1 cellular context compared by ENCODE assay signal in the genomic region with DNA sequence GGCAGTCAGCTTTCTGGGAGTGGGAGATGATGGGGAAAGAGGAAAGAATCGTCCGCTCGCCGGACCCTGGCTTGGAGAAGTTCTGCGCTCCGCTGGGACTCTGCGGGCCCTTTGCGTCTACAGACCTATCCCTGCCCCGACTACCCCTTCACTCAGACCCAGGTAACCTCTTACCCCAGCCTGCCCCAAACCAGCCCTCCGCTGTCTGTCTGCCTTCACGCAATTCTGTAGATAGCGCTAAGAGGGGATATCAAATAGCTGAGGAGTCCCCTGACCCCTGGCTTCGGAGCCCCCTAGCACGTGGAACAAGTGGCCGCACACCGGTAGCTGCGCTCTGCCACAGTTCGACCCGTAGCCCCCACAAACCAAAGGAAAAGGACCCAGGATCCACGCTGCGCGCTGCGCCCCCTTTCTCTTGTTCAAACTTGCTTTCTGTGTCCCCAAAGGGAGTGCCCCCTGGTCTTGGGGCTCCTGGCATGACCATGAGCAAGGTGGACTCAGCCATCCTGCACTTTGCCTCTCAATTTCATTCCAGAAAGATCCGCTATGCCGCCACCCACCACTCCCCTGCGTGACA.
TF ChIP-seq lines count a peak whose summit lies in the region.

No MANE protein-coding gene starts in this region.

TF ChIP-seq in HepG2, 621 proteins besides CTCF, POLR2A, EP300 and RAD21 (continued from another document):
- TF ChIP-seq THAP9 (CRISPR knock-in tag; IDR thresholded peaks at IDR 0.05; ENCODE audit: borderline replicate concordance) = no peak
- TF ChIP-seq ZNF891 (CRISPR knock-in tag; IDR thresholded peaks at IDR 0.05) = 0 out of 2 replicates have a peak, but pooled peaks have one; percentile 24
- TF ChIP-seq, protein P1, sequence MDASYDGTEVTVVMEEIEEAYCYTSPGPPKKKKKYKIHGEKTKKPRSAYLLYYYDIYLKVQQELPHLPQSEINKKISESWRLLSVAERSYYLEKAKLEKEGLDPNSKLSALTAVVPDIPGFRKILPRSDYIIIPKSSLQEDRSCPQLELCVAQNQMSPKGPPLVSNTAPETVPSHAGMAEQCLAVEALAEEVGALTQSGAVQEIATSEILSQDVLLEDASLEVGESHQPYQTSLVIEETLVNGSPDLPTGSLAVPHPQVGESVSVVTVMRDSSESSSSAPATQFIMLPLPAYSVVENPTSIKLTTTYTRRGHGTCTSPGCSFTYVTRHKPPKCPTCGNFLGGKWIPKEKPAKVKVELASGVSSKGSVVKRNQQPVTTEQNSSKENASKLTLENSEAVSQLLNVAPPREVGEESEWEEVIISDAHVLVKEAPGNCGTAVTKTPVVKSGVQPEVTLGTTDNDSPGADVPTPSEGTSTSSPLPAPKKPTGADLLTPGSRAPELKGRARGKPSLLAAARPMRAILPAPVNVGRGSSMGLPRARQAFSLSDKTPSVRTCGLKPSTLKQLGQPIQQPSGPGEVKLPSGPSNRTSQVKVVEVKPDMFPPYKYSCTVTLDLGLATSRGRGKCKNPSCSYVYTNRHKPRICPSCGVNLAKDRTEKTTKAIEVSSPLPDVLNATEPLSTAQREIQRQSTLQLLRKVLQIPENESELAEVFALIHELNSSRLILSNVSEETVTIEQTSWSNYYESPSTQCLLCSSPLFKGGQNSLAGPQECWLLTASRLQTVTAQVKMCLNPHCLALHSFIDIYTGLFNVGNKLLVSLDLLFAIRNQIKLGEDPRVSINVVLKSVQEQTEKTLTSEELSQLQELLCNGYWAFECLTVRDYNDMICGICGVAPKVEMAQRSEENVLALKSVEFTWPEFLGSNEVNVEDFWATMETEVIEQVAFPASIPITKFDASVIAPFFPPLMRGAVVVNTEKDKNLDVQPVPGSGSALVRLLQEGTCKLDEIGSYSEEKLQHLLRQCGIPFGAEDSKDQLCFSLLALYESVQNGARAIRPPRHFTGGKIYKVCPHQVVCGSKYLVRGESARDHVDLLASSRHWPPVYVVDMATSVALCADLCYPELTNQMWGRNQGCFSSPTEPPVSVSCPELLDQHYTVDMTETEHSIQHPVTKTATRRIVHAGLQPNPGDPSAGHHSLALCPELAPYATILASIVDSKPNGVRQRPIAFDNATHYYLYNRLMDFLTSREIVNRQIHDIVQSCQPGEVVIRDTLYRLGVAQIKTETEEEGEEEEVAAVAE (CRISPR knock-in tag; IDR thresholded peaks at IDR 0.05; ENCODE audit: borderline replicate concordance) = no peak
- no peak for TF ChIP-seq BRCA1 (CRISPR knock-in tag; IDR thresholded peaks at IDR 0.05)
- no peak for TF ChIP-seq ZNF503 (CRISPR knock-in tag; IDR thresholded peaks at IDR 0.05)
